Comparison of ENCODE assay signal across 22 cellular contexts in genomic region chr2:231977430-231977829, GRCh38. TPM values are rescaled to one million over a fixed set of nuclear protein-coding genes. Genes with fewer than 3 reads are reported as not detected.
"Had no signal": no experiment of that assay in that cellular context is flagged by ENCODE, and none has a peak within 500 bp of the region (broad histone marks: within the 10 kb centered on the region; RNA-seq: fewer than 3 reads in every experiment).

No MANE protein-coding gene starts in this region.

- H3K27ac ChIP-seq: KMS-11 had no signal

- H3K9ac ChIP-seq: KMS-11 had no signal

- FAIRE-seq: RCC 7860 had no signal

- H3K4me2 ChIP-seq: KMS-11 had no signal

- ATAC-seq: SK-N-SH treated with all-trans-retinoic acid at 6 μM for 48 hours had no signal

- DNase-seq: IMR-90, Kasumi-1, MM.1S, NCI-H1092 treated with DMSO at 0.1 percent for 48 hours, NCI-H1436, NCI-H187, NCI-H2029, NCI-H2081 treated with DMSO at 0.1 percent for 48 hours, NCI-H2171, NCI-H226, NCI-H446, NCI-H510A, NCI-H524 treated with DMSO at 0.1 percent for 48 hours, NCI-H69, NCI-H774, RPMI8226, SHP77 had no signal

RNA-seq across cellular contexts. Expression of gene NPPC, which starts 51.2 kb away (rescaled TPM):
- total RNA-seq: HT-29, M059J had no signal
